Comparison of ENCODE assay signal across 8 cellular contexts in genomic region chr12:89352242-89352491, GRCh38. TPM values are rescaled to one million over a fixed set of nuclear protein-coding genes. Genes with fewer than 3 reads are reported as not detected.
DNase-seq lines count a peak whose midpoint lies in the region; ATAC-seq, FAIRE-seq and TF ChIP-seq lines count a peak whose summit lies in the region.

No MANE protein-coding gene starts in this region.

- FAIRE-seq in kidney (lab: Jason Lieb, UNC) = no peak
- no peak for FAIRE-seq in frontal cortex (lab: Jason Lieb, UNC)

- H3K4me1 ChIP-seq in kidney (ENCODE audit: control insufficient read depth in 1 of 2, insufficient read depth in 1 of 2, low read depth in 1 of 2, low read length in 2 of 2) = peaks cover 15 to 25% of the 10 kb centered on the region in 2 donors
- H3K4me1 ChIP-seq in thymus (ENCODE audit: control insufficient read depth, insufficient read depth, low read length) = peaks cover 23% of the 10 kb centered on the region

- H3K36me3 ChIP-seq in kidney (ENCODE audit: control insufficient read depth in 1 of 2, insufficient read depth in 2 of 2, low read length in 2 of 2) (peaks cover 18 to 26% of the 10 kb centered on the region in 2 donors), thymus (ENCODE audit: control insufficient read depth, insufficient read depth) (peaks cover 3% of the 10 kb centered on the region)

- no peaks in the 10 kb centered on the region for H3K9me3 Mint-ChIP-seq in activated CD4-positive, alpha-beta T cell treated with anti-CD3 and anti-CD28 coated beads for 36 hours (ENCODE audit: low read depth)
- no peaks in the 10 kb centered on the region for H3K9me3 Mint-ChIP-seq in activated T-helper 2 cell treated with anti-CD3 and anti-CD28 coated beads, Interferon-gamma antibody, Interleukin-2, Interleukin-4, amounts not matched to agents 10 μg/mL and 5 μg/mL and 100 μg/mL, durations not matched to agents 14 hours and 24 hours and 36 hours

- peaks cover 36% of the 10 kb centered on the region for H3K36me3 Mint-ChIP-seq in activated CD4-positive, alpha-beta T cell treated with anti-CD3 and anti-CD28 coated beads for 36 hours (ENCODE audit: low read depth)
- peaks cover 53% of the 10 kb centered on the region for H3K36me3 Mint-ChIP-seq in activated T-helper 2 cell treated with anti-CD3 and anti-CD28 coated beads, Interferon-gamma antibody, Interleukin-2, Interleukin-4, amounts not matched to agents 10 μg/mL and 5 μg/mL and 100 μg/mL, durations not matched to agents 14 hours and 24 hours and 36 hours (ENCODE audit: low read depth)

- peaks cover 51% of the 10 kb centered on the region for H3K4me1 Mint-ChIP-seq in activated CD4-positive, alpha-beta T cell treated with anti-CD3 and anti-CD28 coated beads for 36 hours
- peaks cover 43% of the 10 kb centered on the region for H3K4me1 Mint-ChIP-seq in activated T-helper 2 cell treated with anti-CD3 and anti-CD28 coated beads, Interferon-gamma antibody, Interleukin-2, Interleukin-4, amounts not matched to agents 10 μg/mL and 5 μg/mL and 100 μg/mL, durations not matched to agents 14 hours and 24 hours and 36 hours (ENCODE audit: low read depth)

- POLR2A ChIA-PET in activated CD4-positive, alpha-beta T cell treated with anti-CD3 and anti-CD28 coated beads for 36 hours (lab: Charles Lee) = interaction anchor here (0.5 to 2.1 kb wide), 7 partner anchors 107 to 314 kb away, joined by 3 to 17 read pairs (median 5); partner anchors contain the start of gene GALNT4

- ATAC-seq in activated CD4-positive, alpha-beta T cell treated with anti-CD3 and anti-CD28 coated beads for 36 hours = no peak

- peak overlapping the region; percentile 86 for H3K4me3 Mint-ChIP-seq in activated CD4-positive, alpha-beta T cell treated with anti-CD3 and anti-CD28 coated beads for 36 hours
- peak overlapping the region; percentile 97 for H3K4me3 Mint-ChIP-seq in activated T-helper 2 cell treated with anti-CD3 and anti-CD28 coated beads, Interferon-gamma antibody, Interleukin-2, Interleukin-4, amounts not matched to agents 10 μg/mL and 5 μg/mL and 100 μg/mL, durations not matched to agents 14 hours and 24 hours and 36 hours (ENCODE audit: low read depth)

- peak overlapping the region; percentile 92 for H3K27ac Mint-ChIP-seq in activated CD4-positive, alpha-beta T cell treated with anti-CD3 and anti-CD28 coated beads for 36 hours
- peak overlapping the region; percentile 97 for H3K27ac Mint-ChIP-seq in activated T-helper 2 cell treated with anti-CD3 and anti-CD28 coated beads, Interferon-gamma antibody, Interleukin-2, Interleukin-4, amounts not matched to agents 10 μg/mL and 5 μg/mL and 100 μg/mL, durations not matched to agents 14 hours and 24 hours and 36 hours

- H3K27me3 Mint-ChIP-seq in activated CD4-positive, alpha-beta T cell treated with anti-CD3 and anti-CD28 coated beads for 36 hours = no peaks in the 10 kb centered on the region
- no peaks in the 10 kb centered on the region for H3K27me3 Mint-ChIP-seq in activated T-helper 2 cell treated with anti-CD3 and anti-CD28 coated beads, Interferon-gamma antibody, Interleukin-2, Interleukin-4, amounts not matched to agents 10 μg/mL and 5 μg/mL and 100 μg/mL, durations not matched to agents 14 hours and 24 hours and 36 hours (ENCODE audit: low read depth)

- intact Hi-C loops in activated CD4-positive, alpha-beta T cell treated with anti-CD3 and anti-CD28 coated beads for 36 hours (cut with DNase I, micrococcal nuclease) = loop anchor here (1.0 to 5.0 kb wide), 21 partner anchors 47 to 1315 kb away; partner anchors contain the start of genes GALNT4 (in 1 of the 2) and POC1B (in 1 of the 2)
- intact Hi-C loops in activated T-helper 2 cell treated with anti-CD3 and anti-CD28 coated beads, Interferon-gamma antibody, Interleukin-2, Interleukin-4, amounts not matched to agents 10 μg/mL and 5 μg/mL and 100 μg/mL, durations not matched to agents 14 hours and 24 hours and 36 hours (cut with micrococcal nuclease) = loop anchor here (1.0 to 2.0 kb wide), 12 partner anchors 17 to 333 kb away; partner anchors contain the start of gene POC1B
- intact Hi-C loops in kidney (cut with DNase I) = no loop called here

- CTCF ChIA-PET in activated CD4-positive, alpha-beta T cell treated with anti-CD3 and anti-CD28 coated beads for 36 hours (lab: Charles Lee) = interaction anchor here (0.6 to 2.4 kb wide), 10 partner anchors 31 to 335 kb away, joined by 3 to 9 read pairs (median 5); no protein-coding TSS in a partner anchor

- H3K9ac ChIP-seq in kidney (ENCODE audit: low read length in 2 of 2) = peak overlapping the region; percentile 71 to 88

- H3K4me3 ChIP-seq in kidney (ENCODE audit: low read length in 2 of 2) (peak overlapping the region; percentile 97 to 98), thymus (ENCODE audit: low read length) (peak overlapping the region; percentile 64)

- under 1% methylated on average over 10 of the region's 10 CpGs for WGBS in thymus

- no peak for TF ChIP-seq CTCF in kidney (IDR thresholded peaks at IDR 0.05; ENCODE audit: borderline replicate concordance, extremely low read depth, insufficient read depth)

- H3K9me3 ChIP-seq in kidney (ENCODE audit: control insufficient read depth in 1 of 2, low read length in 2 of 2) (no peaks in the 10 kb centered on the region), thymus (ENCODE audit: control insufficient read depth) (no peaks in the 10 kb centered on the region)

- no peak for DNase-seq in activated CD4-positive, alpha-beta T cell treated with anti-CD3 and anti-CD28 coated beads for 36 hours
- no peak for DNase-seq in activated CD4-positive, alpha-beta T cell treated with anti-CD3 and anti-CD28 coated beads, Interleukin-2, amount 50 U/mL, for 1 hour
- DNase-seq in activated T-helper 2 cell treated with anti-CD3 and anti-CD28 coated beads, Interferon-gamma antibody, Interleukin-2, Interleukin-4, amounts not matched to agents 10 μg/mL and 5 μg/mL and 100 μg/mL, durations not matched to agents 14 hours and 24 hours and 36 hours (ENCODE audit: low spot score) = no peak
- DNase-seq in kidney (no peak), frontal cortex (ENCODE audit: low spot score in 2 of 2) (no peak), OCI-M2 (lab: John Stamatoyannopoulos, UW; ENCODE audit: unreplicated experiment) (no peak)
- no peak for DNase-seq in activated CD4-positive, alpha-beta T cell treated with anti-CD3 and anti-CD28 coated beads for 1 hour

- H3K27ac ChIP-seq in kidney (ENCODE audit: low read depth in 2 of 2, low read length in 2 of 2) (peak overlapping the region; percentile 96 to 99), thymus (ENCODE audit: low read depth) (peak overlapping the region; percentile 99)

- H3K27me3 ChIP-seq in thymus (ENCODE audit: control insufficient read depth, insufficient read depth) = peaks cover 3% of the 10 kb centered on the region

RNA-seq across cellular contexts. Expression of gene DUSP6, which starts 0.1 kb away (rescaled TPM):
- 10 to 100 TPM; 49.9 to 60.9 TPM for total RNA-seq in activated CD4-positive, alpha-beta T cell treated with anti-CD3 and anti-CD28 coated beads for 36 hours
- 75.7 and 82.0 TPM in 2 replicates for total RNA-seq in activated T-helper 2 cell treated with anti-CD3 and anti-CD28 coated beads, Interferon-gamma antibody, Interleukin-2, Interleukin-4, amounts not matched to agents 10 μg/mL and 5 μg/mL and 100 μg/mL, durations not matched to agents 14 hours and 24 hours and 36 hours
- total RNA-seq in kidney = 91.8 TPM
- 35.3 TPM for polyA plus RNA-seq in kidney (ENCODE audit: insufficient read depth, low read depth, low replicate concordance)
- polyA plus RNA-seq in thymus = 33.5 TPM
- 38.3 TPM for total RNA-seq in frontal cortex
